ENCODE assay signal across 8 cellular contexts in genomic region chr20:46089338-46090094, GRCh38. TPM values are rescaled to one million over a fixed set of nuclear protein-coding genes. Genes with fewer than 3 reads are reported as not detected.
A peak's percentile ranks its signal among the peaks of the same experiment; 100 is the strongest.
DNase-seq lines count a peak whose midpoint lies in the region; ATAC-seq and TF ChIP-seq lines count a peak whose summit lies in the region.

NCOA5 (minus strand) TSS chr20:46089962; CDS start chr20:46079424, 10,538 bp downstream.

- H3K4me1 Mint-ChIP-seq in activated naive CD4-positive, alpha-beta T cell treated with anti-CD3 and anti-CD28 coated beads for 36 hours (ENCODE audit: low read depth) = peaks cover 49% of the 10 kb centered on the region

- H3K9me3 ChIP-seq in gastroesophageal sphincter = no peaks in the 10 kb centered on the region

- peaks cover 2% of the 10 kb centered on the region for H3K36me3 Mint-ChIP-seq in activated naive CD4-positive, alpha-beta T cell treated with anti-CD3 and anti-CD28 coated beads for 36 hours (ENCODE audit: low read depth)

- H3K4me3 ChIP-seq in HFF-Myc (replicated peaks; ENCODE audit: low read depth, low read length) (peak within 1 kb of the TSS; percentile 93), gastroesophageal sphincter (peak within 1 kb of the TSS; percentile 46 to 70)

- TF ChIP-seq POLR2A in gastroesophageal sphincter (IDR thresholded peaks at IDR 0.05) = peak; percentile 86 to 89

- H3K27ac ChIP-seq in gastroesophageal sphincter = peak within 1 kb of the TSS; percentile 85 to 99 (median 98)

- peaks cover 11 to 52% (median 37%) of the 10 kb centered on the region in 3 donors for H3K4me1 ChIP-seq in gastroesophageal sphincter

- CTCF ChIA-PET in activated naive CD4-positive, alpha-beta T cell treated with anti-CD3 and anti-CD28 coated beads for 36 hours (lab: Charles Lee) = interaction anchor here (0.9 to 2.2 kb wide), 5 partner anchors 10 to 120 kb away, joined by 3 to 9 read pairs (median 4); no protein-coding TSS in a partner anchor

- TF ChIP-seq CTCF in HFF-Myc (IDR thresholded peaks at IDR 0.05; ENCODE audit: low read depth, low read length, missing control alignments) (no peak), gastroesophageal sphincter (IDR thresholded peaks at IDR 0.05) (peak in 3 of 4 experiments; percentile 34 to 60 (median 45))

- TF ChIP-seq EP300 in gastroesophageal sphincter (IDR thresholded peaks at IDR 0.05) = no peak

- H3K4me3 Mint-ChIP-seq in activated naive CD4-positive, alpha-beta T cell treated with anti-CD3 and anti-CD28 coated beads for 36 hours = peak within 1 kb of the TSS; percentile 86

- peak within 1 kb of the TSS; percentile 77 for H3K27ac Mint-ChIP-seq in activated naive CD4-positive, alpha-beta T cell treated with anti-CD3 and anti-CD28 coated beads for 36 hours

- ATAC-seq in gastroesophageal sphincter = peak; percentile 98

- DNase-seq in GM04503 (ENCODE audit: low read depth) = peak; percentile 63
- peak; percentile 78 for DNase-seq in HFF-Myc (ENCODE audit: extremely low read depth, low read depth)
- peak; percentile 94 for DNase-seq in MV-4-11 (lab: John Stamatoyannopoulos, UW)
- peak; percentile 96 for DNase-seq in SK-MEL-5 (ENCODE audit: low read depth, low spot score)
- DNase-seq in activated naive CD4-positive, alpha-beta T cell treated with anti-CD3 and anti-CD28 coated beads for 36 hours = peak; percentile 96
- DNase-seq in non-pigmented ciliary epithelial cell (ENCODE audit: low read depth) = peak; percentile 78
- peak; percentile 98 for DNase-seq in superior temporal gyrus (ENCODE audit: extremely low spot score)

- H3K36me3 ChIP-seq in gastroesophageal sphincter = no peaks in the 10 kb centered on the region

- in situ Hi-C loops in SK-MEL-5 (cut with HindIII; ENCODE audit: low pct_unique_long_range_greater_than_20kb, low sequenced_read_pairs) = no loop called here

- H3K27me3 Mint-ChIP-seq in activated naive CD4-positive, alpha-beta T cell treated with anti-CD3 and anti-CD28 coated beads for 36 hours (ENCODE audit: low read depth) = no peaks in the 10 kb centered on the region

- no peaks in the 10 kb centered on the region for H3K27me3 ChIP-seq in gastroesophageal sphincter

- WGBS in gastroesophageal sphincter (ENCODE audit: low coverage in 1 of 2), 2 donors = 0% methylated on average over 4 of the region's 105 CpGs; no CpG with 5 or more reads in 1 of the 2 donors

- intact Hi-C loops in activated naive CD4-positive, alpha-beta T cell treated with anti-CD3 and anti-CD28 coated beads for 36 hours (cut with micrococcal nuclease) = loop anchor here (1.0 kb wide), 6 partner anchors 67 to 317 kb away; partner anchors contain the start of genes ELMO2 and ZNF335

- no peaks in the 10 kb centered on the region for H3K9me3 Mint-ChIP-seq in activated naive CD4-positive, alpha-beta T cell treated with anti-CD3 and anti-CD28 coated beads for 36 hours

RNA-seq across cellular contexts. Expression of gene NCOA5, which starts in this region (rescaled TPM):
- total RNA-seq in SK-MEL-5 (2014; rRNA removed; shearing (Covaris generic)) = 15.9 and 16.6 TPM in 2 replicates
- 21.4 and 25.5 TPM in 2 replicates for polyA plus RNA-seq in SK-MEL-5 (2015; cell fraction: cytosol; rRNA removed)
- 21.7 and 23.7 TPM in 2 replicates for polyA plus RNA-seq in SK-MEL-5 (2015; cell fraction: nucleus; rRNA removed)
- total RNA-seq in activated naive CD4-positive, alpha-beta T cell treated with anti-CD3 and anti-CD28 coated beads for 36 hours = 1 to 10 TPM; 4.4 to 5.1 TPM
- total RNA-seq in gastroesophageal sphincter = 10 to 100 TPM; 26.3 to 39.8 (median 30.8) TPM

Comparison
In these comparisons a context has a peak if more than half of its experiments do, and no peak if none do; other contexts are left out.
1. Peak in every context shown above with its lines: DNase-seq, ATAC-seq, H3K4me3 ChIP-seq and H3K27ac ChIP-seq.